Comparison of ENCODE assay signal across 8 cellular contexts in genomic region chr10:27100800-27101347, GRCh38. TPM values are rescaled to one million over a fixed set of nuclear protein-coding genes. Genes with fewer than 3 reads are reported as not detected.
DNase-seq lines count a peak whose midpoint lies in the region; ATAC-seq and TF ChIP-seq lines count a peak whose summit lies in the region.

No MANE protein-coding gene starts in this region.

- H3K27me3 ChIP-seq in Karpas-422 (ENCODE audit: low read length) (no peaks in the 10 kb centered on the region), right cardiac atrium (ENCODE audit: control insufficient read depth, insufficient read depth) (no peaks in the 10 kb centered on the region), smooth muscle cell (ENCODE audit: low read depth) (no peaks in the 10 kb centered on the region)

- peaks cover 59% of the 10 kb centered on the region for H3K4me1 Mint-ChIP-seq in activated naive CD4-positive, alpha-beta T cell treated with anti-CD3 and anti-CD28 coated beads, Interleukin-2, amount 10 ng/mL, durations not matched to agents 7 days and 5 days

- intact Hi-C loops in right cardiac atrium (cut with DNase I): no loop called here

- H3K4me3 ChIP-seq in Karpas-422 (ENCODE audit: low read length): peak overlapping the region; percentile 75
- peak overlapping the region; percentile 73 for H3K4me3 ChIP-seq in right cardiac atrium (ENCODE audit: low read length)
- H3K4me3 ChIP-seq in smooth muscle cell: peak overlapping the region; percentile 76

- H2AFZ ChIP-seq in Karpas-422 (ENCODE audit: low read length) (peak overlapping the region; percentile 65), smooth muscle cell (ENCODE audit: low read depth) (peak overlapping the region; percentile 36)

- H3K9ac ChIP-seq in Karpas-422 (ENCODE audit: low read length): peak overlapping the region; percentile 86
- H3K9ac ChIP-seq in smooth muscle cell (ENCODE audit: low read depth): peak overlapping the region; percentile 86

- DNase-seq in ELF-1 (ENCODE audit: low read depth, low spot score) (peak; percentile 6), Karpas-422 (peak; percentile 64), right cardiac atrium (peak in 1 of 3 donors; percentile 28), smooth muscle cell (lab: John Stamatoyannopoulos, UW; ENCODE audit: unreplicated experiment) (no peak), GM20000 (ENCODE audit: low spot score) (no peak)
- DNase-seq in activated naive CD4-positive, alpha-beta T cell treated with anti-CD3 and anti-CD28 coated beads, Interleukin-2, amount 10 ng/mL, durations not matched to agents 7 days and 5 days: peak; percentile 52

- ATAC-seq in right cardiac atrium (peak; percentile 19 to 28), GM19324 (IDR thresholded peaks at IDR 0.05; ENCODE audit: low FRiP score, unreplicated experiment) (no peak), HG03108 (IDR thresholded peaks at IDR 0.05; ENCODE audit: unreplicated experiment) (no peak)

- WGBS in right cardiac atrium: 49% methylated on average over 14 of the region's 14 CpGs
- 82% methylated on average over 14 of the region's 14 CpGs for whole genome bisulfite sequencing in smooth muscle cell (ENCODE audit: low lambda C conversion rate)

- H3K4me2 ChIP-seq in Karpas-422 (ENCODE audit: low read depth, low read length, poor library complexity, severe bottlenecking) (peak overlapping the region; percentile 94), smooth muscle cell (peak overlapping the region; percentile 87)

- H3K9me3 ChIP-seq in Karpas-422 (ENCODE audit: low read length) (no peaks in the 10 kb centered on the region), right cardiac atrium (ENCODE audit: control insufficient read depth, low read length) (no peaks in the 10 kb centered on the region), smooth muscle cell (replicated peaks; ENCODE audit: low read depth) (no peaks in the 10 kb centered on the region)

- peaks cover 6% of the 10 kb centered on the region for H3K27me3 Mint-ChIP-seq in activated naive CD4-positive, alpha-beta T cell treated with anti-CD3 and anti-CD28 coated beads, Interleukin-2, amount 10 ng/mL, durations not matched to agents 7 days and 5 days

- H3K36me3 Mint-ChIP-seq in activated naive CD4-positive, alpha-beta T cell treated with anti-CD3 and anti-CD28 coated beads, Interleukin-2, amount 10 ng/mL, durations not matched to agents 7 days and 5 days: peaks cover 16% of the 10 kb centered on the region

- H3K27ac ChIP-seq in Karpas-422 (ENCODE audit: low read length): peak overlapping the region; percentile 27; the same call in 1 of the 2 replicates
- H3K27ac ChIP-seq in right cardiac atrium (ENCODE audit: low read length): peak overlapping the region; percentile 65
- H3K27ac ChIP-seq in smooth muscle cell (ENCODE audit: low read depth): peak overlapping the region; percentile 84

- H3K79me2 ChIP-seq in Karpas-422 (ENCODE audit: low read length) (peaks cover 28% of the 10 kb centered on the region), smooth muscle cell (ENCODE audit: low read depth) (peaks cover 21% of the 10 kb centered on the region)

- CTCF ChIA-PET in activated naive CD4-positive, alpha-beta T cell treated with anti-CD3 and anti-CD28 coated beads, Interleukin-2, amount 10 ng/mL, durations not matched to agents 7 days and 5 days (lab: Charles Lee): interaction anchor here (1.2 kb wide), 1 partner anchor 53 kb away, joined by 7 read pairs; the partner anchor contains the start of gene YME1L1

- H3K4me1 ChIP-seq in Karpas-422 (ENCODE audit: low read length) (peaks cover 28% of the 10 kb centered on the region), right cardiac atrium (ENCODE audit: control insufficient read depth, insufficient read depth, low read length) (no peaks in the 10 kb centered on the region), smooth muscle cell (ENCODE audit: low read depth) (no peaks in the 10 kb centered on the region)

- peak overlapping the region; percentile 80 for H3K4me3 Mint-ChIP-seq in activated naive CD4-positive, alpha-beta T cell treated with anti-CD3 and anti-CD28 coated beads, Interleukin-2, amount 10 ng/mL, durations not matched to agents 7 days and 5 days

- peak overlapping the region; percentile 93 for H3K27ac Mint-ChIP-seq in activated naive CD4-positive, alpha-beta T cell treated with anti-CD3 and anti-CD28 coated beads, Interleukin-2, amount 10 ng/mL, durations not matched to agents 7 days and 5 days

- no peaks in the 10 kb centered on the region for H3K9me3 Mint-ChIP-seq in activated naive CD4-positive, alpha-beta T cell treated with anti-CD3 and anti-CD28 coated beads, Interleukin-2, amount 10 ng/mL, durations not matched to agents 7 days and 5 days

- H3K36me3 ChIP-seq in Karpas-422 (ENCODE audit: insufficient read depth, low read length) (no peaks in the 10 kb centered on the region), smooth muscle cell (ENCODE audit: low read depth) (no peaks in the 10 kb centered on the region)

- TF ChIP-seq CTCF in smooth muscle cell (IDR thresholded peaks at IDR 0.05; ENCODE audit: borderline replicate concordance, insufficient read depth, poor library complexity, severe bottlenecking) (no peak), GM20000 (IDR thresholded peaks at IDR 0.05; ENCODE audit: extremely low read depth, missing control alignments) (no peak)

- H3K9me2 ChIP-seq in Karpas-422 (replicated peaks; ENCODE audit: insufficient read depth, low read length): no peaks in the 10 kb centered on the region

- H4K20me1 ChIP-seq in Karpas-422 (ENCODE audit: insufficient read depth, low read depth, low read length) (no peaks in the 10 kb centered on the region), smooth muscle cell (ENCODE audit: low read depth) (no peaks in the 10 kb centered on the region)

- no peaks in the 10 kb centered on the region for H3F3A ChIP-seq in smooth muscle cell (ENCODE audit: low read depth)

RNA-seq across cellular contexts. Expression of gene ANKRD26, which starts 0.6 kb away (rescaled TPM):
- total RNA-seq in Karpas-422 (2014; rRNA removed; shearing (Covaris generic); ENCODE audit: low replicate concordance): 13.2 and 16.3 TPM in 2 replicates
- total RNA-seq in right cardiac atrium (10 to 100 TPM in 2 of 4 donors, 1 to 10 TPM in 2; 8.7 to 13.6 (median 10.5) TPM), smooth muscle cell (9.7 and 11.5 TPM in 2 replicates)
- polyA plus RNA-seq in right cardiac atrium (6.7 TPM), smooth muscle cell (4.3 and 7.6 TPM in 2 replicates)

RNA-seq across cellular contexts. Expression of gene YME1L1, which starts 53.3 kb away (rescaled TPM):
- 51.5 and 121 TPM in 2 replicates for total RNA-seq in Karpas-422 (2014; rRNA removed; shearing (Covaris generic); ENCODE audit: low replicate concordance)
- total RNA-seq in right cardiac atrium: 10 to 100 TPM; 80.2 to 89.1 (median 82.9) TPM
- 36.0 TPM for polyA plus RNA-seq in right cardiac atrium
- total RNA-seq in smooth muscle cell: 128 and 148 TPM in 2 replicates
- polyA plus RNA-seq in smooth muscle cell: 80.7 and 89.3 TPM in 2 replicates

RNA-seq across cellular contexts. Expression of gene MASTL, which starts 54.3 kb away (rescaled TPM):
- total RNA-seq in Karpas-422 (2014; rRNA removed; shearing (Covaris generic); ENCODE audit: low replicate concordance): 18.3 and 21.2 TPM in 2 replicates
- total RNA-seq in right cardiac atrium (1 to 10 TPM; 2.6 to 3.5 (median 2.8) TPM), smooth muscle cell (18.2 and 19.1 TPM in 2 replicates)
- polyA plus RNA-seq in right cardiac atrium (1.4 TPM), smooth muscle cell (8.7 and 9.6 TPM in 2 replicates)

Comparison
In these comparisons a context has a peak if more than half of its experiments do, and no peak if none do; other contexts are left out.
1. DNase-seq: peak in ELF-1 (single experiment), Karpas-422 (single experiment) and activated naive CD4-positive, alpha-beta T cell treated with anti-CD3 and anti-CD28 coated beads, Interleukin-2, amount 10 ng/mL, durations not matched to agents 7 days and 5 days (single experiment); none in smooth muscle cell (single experiment) and GM20000 (single experiment).
2. H3K27ac ChIP-seq: peak in every context shown above with its lines; median percentile 84 in smooth muscle cell; 65 in right cardiac atrium; 27 in Karpas-422.
3. ATAC-seq: peak in right cardiac atrium (2 of 2); none in GM19324 (single experiment) and HG03108 (single experiment).
4. Peak in every context shown above with its lines, with median percentiles within 50 percentile points of each other: H3K4me3 ChIP-seq.